27 cellular contexts compared by ENCODE assay signal in the genomic region with DNA sequence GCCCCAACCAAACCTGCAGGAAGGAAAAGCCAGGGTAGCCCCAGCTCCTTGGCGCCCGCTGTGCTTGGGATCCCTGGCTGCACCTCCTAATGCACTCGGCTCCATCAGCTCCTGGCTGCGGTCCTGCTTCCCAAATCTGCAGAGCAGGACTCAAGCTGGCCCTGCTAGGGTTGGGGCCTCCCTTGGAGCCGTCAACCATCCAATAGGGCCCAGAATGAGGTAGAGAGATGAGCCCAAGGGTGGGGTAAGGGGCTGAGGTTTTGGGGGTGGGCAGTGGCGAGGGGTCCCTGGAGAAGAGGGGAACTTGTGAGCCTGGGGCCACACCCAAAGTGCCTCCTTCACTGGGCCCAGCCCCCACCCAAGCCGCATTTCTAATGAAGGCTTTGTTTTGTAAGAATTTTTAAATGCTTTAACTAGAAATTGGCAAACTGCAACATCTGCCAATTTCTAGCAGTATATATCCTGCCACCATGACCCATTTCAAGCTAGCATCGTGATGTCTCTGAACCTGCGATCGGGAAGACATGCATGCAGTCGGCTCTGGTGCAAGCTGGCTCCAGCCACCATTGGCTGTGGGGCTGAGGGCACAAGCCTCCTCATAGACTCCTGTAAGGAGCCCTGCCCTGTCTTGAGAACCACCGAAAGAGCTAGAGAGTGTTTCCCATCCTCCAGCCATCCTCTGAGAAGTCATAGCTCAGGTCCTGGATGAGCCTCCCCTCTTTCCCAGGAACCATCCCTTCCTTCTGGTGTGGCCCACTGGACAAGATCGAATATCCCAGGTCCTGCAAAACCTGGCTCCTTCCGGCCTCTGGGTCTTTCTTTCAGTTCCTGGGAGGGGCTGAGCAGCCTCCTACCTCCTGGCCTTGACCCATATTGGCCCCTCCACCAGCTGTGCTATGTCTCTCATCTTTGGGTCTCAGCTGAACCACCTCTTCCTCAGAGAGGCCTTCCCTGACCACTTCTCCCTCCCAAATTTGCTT. TPM values are rescaled to one million over a fixed set of nuclear protein-coding genes. Genes with fewer than 3 reads are reported as not detected.
DNase-seq lines count a peak whose midpoint lies in the region; ATAC-seq, FAIRE-seq and TF ChIP-seq lines count a peak whose summit lies in the region.
"Had no signal": no experiment of that assay in that cellular context is flagged by ENCODE, and none has a peak within 500 bp of the region (broad histone marks: within the 10 kb centered on the region; RNA-seq: fewer than 3 reads in every experiment).

No MANE protein-coding gene starts in this region.

- H3K4me1 ChIP-seq in RWPE2 (ENCODE audit: insufficient read depth, poor library complexity, severe bottlenecking), result no peaks in the 10 kb centered on the region
- H3K4me1 ChIP-seq: Caco-2 had no signal

- H3K27ac ChIP-seq in RWPE2 (ENCODE audit: poor library complexity, severe bottlenecking), result no peak overlapping the region
- H3K27ac ChIP-seq: epithelial cell of prostate, heart right ventricle, psoas muscle, tibial nerve had no signal

- no peaks in the 10 kb centered on the region for H3K9me3 ChIP-seq in RWPE2 (ENCODE audit: severe bottlenecking)
- H3K9me3 ChIP-seq: Caco-2, heart right ventricle, psoas muscle, tibial nerve had no signal

- CTCF ChIA-PET in activated CD8-positive, alpha-beta memory T cell treated with anti-CD3 and anti-CD28 coated beads, Interleukin-2, amount 10 ng/mL, durations not matched to agents 7 days and 5 days (lab: Charles Lee), result interaction anchor here (1.0 to 1.7 kb wide), 7 partner anchors 10 to 96 kb away, joined by 3 to 6 read pairs (median 4); no protein-coding TSS in a partner anchor

- no peak for TF ChIP-seq POLR2A in H54 (IDR thresholded peaks at IDR 0.05; ENCODE audit: low read depth, low read length)

- H3K4me3 ChIP-seq in RWPE2 (ENCODE audit: severe bottlenecking), result no peak overlapping the region
- H3K4me3 ChIP-seq: heart right ventricle, psoas muscle, tibial nerve had no signal

- H3K36me3 Mint-ChIP-seq in activated CD8-positive, alpha-beta memory T cell treated with anti-CD3 and anti-CD28 coated beads, Interleukin-2, amount 10 ng/mL, durations not matched to agents 7 days and 5 days, result peaks cover 28% of the 10 kb centered on the region
- H3K36me3 Mint-ChIP-seq in glutamatergic neuron (ENCODE audit: unreplicated experiment), result peaks cover 14% of the 10 kb centered on the region

- no peak for TF ChIP-seq CTCF in RWPE2 (IDR thresholded peaks at IDR 0.05; ENCODE audit: poor library complexity, severe bottlenecking)
- TF ChIP-seq CTCF in glutamatergic neuron (IDR thresholded peaks at IDR 0.05; ENCODE audit: partially characterized antibody, unreplicated experiment), result no peak

- H3K4me3 Mint-ChIP-seq in activated CD8-positive, alpha-beta memory T cell treated with anti-CD3 and anti-CD28 coated beads, Interleukin-2, amount 10 ng/mL, durations not matched to agents 7 days and 5 days, result no peak overlapping the region
- H3K4me3 Mint-ChIP-seq in glutamatergic neuron (ENCODE audit: unreplicated experiment), result no peak overlapping the region
- H3K4me3 Mint-ChIP-seq: HFFc6; stimulated activated naive CD8-positive, alpha-beta T cell treated with anti-CD3 and anti-CD28 coated beads, Interleukin-15, amount 100 ng/mL, for 72 hours had no signal

- no peaks in the 10 kb centered on the region for H3K9me3 Mint-ChIP-seq in activated CD8-positive, alpha-beta memory T cell treated with anti-CD3 and anti-CD28 coated beads, Interleukin-2, amount 10 ng/mL, durations not matched to agents 7 days and 5 days (ENCODE audit: low read depth)
- peaks cover 7% of the 10 kb centered on the region for H3K9me3 Mint-ChIP-seq in glutamatergic neuron (ENCODE audit: unreplicated experiment)
- H3K9me3 Mint-ChIP-seq: HFFc6; stimulated activated naive CD8-positive, alpha-beta T cell treated with anti-CD3 and anti-CD28 coated beads, Interleukin-15, amount 100 ng/mL, for 72 hours had no signal

- H3K4me1 Mint-ChIP-seq in activated CD8-positive, alpha-beta memory T cell treated with anti-CD3 and anti-CD28 coated beads, Interleukin-2, amount 10 ng/mL, durations not matched to agents 7 days and 5 days, result peaks cover 39% of the 10 kb centered on the region
- H3K4me1 Mint-ChIP-seq in glutamatergic neuron (ENCODE audit: low read depth, unreplicated experiment), result no peaks in the 10 kb centered on the region

- DNase-seq in activated CD8-positive, alpha-beta memory T cell treated with anti-CD3 and anti-CD28 coated beads, Interleukin-2, amount 50 U/mL, for 48 hours, result peak; percentile 36
- DNase-seq in activated CD8-positive, alpha-beta memory T cell treated with anti-CD3 and anti-CD28 coated beads, Interleukin-2, amount 10 ng/mL, durations not matched to agents 7 days and 5 days, result no peak
- DNase-seq in RWPE2 (ENCODE audit: low spot score), result peak; percentile 27
- peak; percentile 10 for DNase-seq in glutamatergic neuron
- peak; percentile 54 for DNase-seq in sciatic nerve (ENCODE audit: low spot score)
- DNase-seq in RPMI8226, result no peak
- no peak for DNase-seq in H54 (ENCODE audit: insufficient read length, low spot score)
- DNase-seq: activated gamma-delta T cell; anterior cingulate cortex; caudate nucleus; DMS79 treated with DMSO at 0.1 percent for 48 hours; heart right ventricle; HFFc6; NCI-H1048; NCI-H187 treated with DMSO at 0.1 percent for 48 hours; NCI-H774; small intestine; stimulated activated naive CD8-positive, alpha-beta T cell treated with anti-CD3 and anti-CD28 coated beads, Interleukin-15, amount 100 ng/mL, for 72 hours had no signal

- no peaks in the 10 kb centered on the region for H3K36me3 ChIP-seq in RWPE2 (ENCODE audit: low read depth)
- H3K36me3 ChIP-seq: heart right ventricle, tibial nerve had no signal

- H3K27me3 ChIP-seq in RWPE2 (ENCODE audit: insufficient read depth, poor library complexity, severe bottlenecking), result no peaks in the 10 kb centered on the region
- H3K27me3 ChIP-seq: heart right ventricle, tibial nerve had no signal

- FAIRE-seq in H54 (lab: Jason Lieb, UNC), result no peak
- FAIRE-seq: A204.1, GM12891, small intestine had no signal

- H3K27ac Mint-ChIP-seq in activated CD8-positive, alpha-beta memory T cell treated with anti-CD3 and anti-CD28 coated beads, Interleukin-2, amount 10 ng/mL, durations not matched to agents 7 days and 5 days, result no peak overlapping the region
- H3K27ac Mint-ChIP-seq in glutamatergic neuron (ENCODE audit: unreplicated experiment), result no peak overlapping the region
- H3K27ac Mint-ChIP-seq: HFFc6; stimulated activated naive CD8-positive, alpha-beta T cell treated with anti-CD3 and anti-CD28 coated beads, Interleukin-15, amount 100 ng/mL, for 72 hours had no signal

- intact Hi-C loops in sciatic nerve (cut with DNase I), result no loop called here

- no peaks in the 10 kb centered on the region for H3K27me3 Mint-ChIP-seq in activated CD8-positive, alpha-beta memory T cell treated with anti-CD3 and anti-CD28 coated beads, Interleukin-2, amount 10 ng/mL, durations not matched to agents 7 days and 5 days
- H3K27me3 Mint-ChIP-seq in glutamatergic neuron (ENCODE audit: unreplicated experiment), result peaks cover 10% of the 10 kb centered on the region
- H3K27me3 Mint-ChIP-seq: stimulated activated naive CD8-positive, alpha-beta T cell treated with anti-CD3 and anti-CD28 coated beads, Interleukin-15, amount 100 ng/mL, for 72 hours had no signal

- ATAC-seq in activated CD8-positive, alpha-beta memory T cell treated with anti-CD3 and anti-CD28 coated beads, Interleukin-2, amount 10 ng/mL, durations not matched to agents 7 days and 5 days, result no peak
- no peak for ATAC-seq in RWPE2 (ENCODE audit: low read depth)
- ATAC-seq in sciatic nerve, result no peak
- no peak for ATAC-seq in esophagus mucosa
- ATAC-seq: stimulated activated naive CD8-positive, alpha-beta T cell treated with anti-CD3 and anti-CD28 coated beads, Interleukin-15, amount 100 ng/mL, for 72 hours had no signal

RNA-seq across cellular contexts. Expression of a gene that starts 15.5 kb away (rescaled TPM):
- total RNA-seq in activated CD8-positive, alpha-beta memory T cell treated with anti-CD3 and anti-CD28 coated beads, Interleukin-2, amount 10 ng/mL, durations not matched to agents 7 days and 5 days, result 1 to 10 TPM; 6.7 to 7.4 TPM
- total RNA-seq in glutamatergic neuron (ENCODE audit: unreplicated experiment) (3.3 TPM), sciatic nerve (7.8 TPM), esophagus mucosa (2.0 TPM)

RNA-seq across cellular contexts. Expression of a gene that starts 22.8 kb away (rescaled TPM):
- total RNA-seq in activated CD8-positive, alpha-beta memory T cell treated with anti-CD3 and anti-CD28 coated beads, Interleukin-2, amount 10 ng/mL, durations not matched to agents 7 days and 5 days, result 100 to 1,000 TPM; 376 to 468 TPM
- not detected for total RNA-seq in glutamatergic neuron (ENCODE audit: unreplicated experiment)
- total RNA-seq in sciatic nerve, result 3.7 TPM
- total RNA-seq in esophagus mucosa, result 3.1 TPM
- total RNA-seq: Caco-2, HFFc6, LHCN-M2 had no signal

RNA-seq across cellular contexts. Expression of a gene that starts 39.7 kb away (rescaled TPM):
- total RNA-seq in activated CD8-positive, alpha-beta memory T cell treated with anti-CD3 and anti-CD28 coated beads, Interleukin-2, amount 10 ng/mL, durations not matched to agents 7 days and 5 days, result 1 to 10 TPM; 1.3 to 2.2 TPM
- total RNA-seq in glutamatergic neuron (ENCODE audit: unreplicated experiment), result not detected
- not detected for total RNA-seq in sciatic nerve
- not detected for total RNA-seq in esophagus mucosa
- total RNA-seq: Caco-2, fibroblast of villous mesenchyme, heart right ventricle, HFFc6, LHCN-M2, psoas muscle, tibial nerve had no signal

Comparison
In these comparisons a context has a peak if more than half of its experiments do, and no peak if none do; other contexts are left out.
1. DNase-seq: peak in activated CD8-positive, alpha-beta memory T cell treated with anti-CD3 and anti-CD28 coated beads, Interleukin-2, amount 50 U/mL, for 48 hours (single experiment), RWPE2 (single experiment), glutamatergic neuron (single experiment) and sciatic nerve (single experiment); none in activated CD8-positive, alpha-beta memory T cell treated with anti-CD3 and anti-CD28 coated beads, Interleukin-2, amount 10 ng/mL, durations not matched to agents 7 days and 5 days (single experiment), RPMI8226 (single experiment) and H54 (single experiment).
2. RNA of a gene that starts 22.8 kb away (total RNA-seq): 376 to 468 TPM in activated CD8-positive, alpha-beta memory T cell treated with anti-CD3 and anti-CD28 coated beads, Interleukin-2, amount 10 ng/mL, durations not matched to agents 7 days and 5 days; 3.7 TPM in sciatic nerve (single experiment), 3.1 TPM in esophagus mucosa (single experiment) and not detected in glutamatergic neuron (single experiment); every median in the first group is over 10 times any median in the second.